Comparison of ENCODE assay signal across 30 cellular contexts in genomic region chr2:46765045-46765444, GRCh38.
"Had no signal": no experiment of that assay in that cellular context is flagged by ENCODE, and none has a peak within 500 bp of the region (broad histone marks: within the 10 kb centered on the region; RNA-seq: fewer than 3 reads in every experiment).

No MANE protein-coding gene starts in this region.

- H3K4me3 Mint-ChIP-seq: immature natural killer cell; naive thymus-derived CD8-positive, alpha-beta T cell; nephron; neural crest cell; stimulated activated effector memory CD8-positive, alpha-beta T cell treated with anti-CD3 and anti-CD28 coated beads, Interleukin-12 subunit alpha, Interleukin-12 subunit beta, amount 100 ng/mL, for 72 hours; stimulated activated naive CD8-positive, alpha-beta T cell treated with anti-CD3 and anti-CD28 coated beads, Interleukin-15, Interleukin-2, amounts not matched to agents 100 ng/mL and 50 ng/mL, for 24 hours had no signal

- H3K4me1 ChIP-seq: left lung, lower lobe of right lung, right atrium auricular region, suprapubic skin, tibial artery, upper lobe of right lung had no signal

- ATAC-seq: left colon; left lung; lower lobe of right lung; naive thymus-derived CD8-positive, alpha-beta T cell; sciatic nerve; stimulated activated effector memory CD8-positive, alpha-beta T cell treated with anti-CD3 and anti-CD28 coated beads, Interleukin-12 subunit alpha, Interleukin-12 subunit beta, amount 100 ng/mL, for 72 hours; upper lobe of right lung had no signal

- H3K9me3 ChIP-seq: left lung, lower lobe of right lung, right atrium auricular region, suprapubic skin, thoracic aorta, tibial artery, upper lobe of right lung had no signal

- H2AFZ ChIP-seq: parathyroid adenoma had no signal

- H3K27me3 ChIP-seq: left lung, right atrium auricular region, suprapubic skin, tibial artery, upper lobe of right lung had no signal

- H3K36me3 ChIP-seq: lower lobe of right lung, right atrium auricular region, suprapubic skin, thoracic aorta, upper lobe of right lung had no signal

- H3K27me3 Mint-ChIP-seq: naive thymus-derived CD8-positive, alpha-beta T cell; progenitor cell of endocrine pancreas; stimulated activated naive CD8-positive, alpha-beta T cell treated with anti-CD3 and anti-CD28 coated beads, Interleukin-15, Interleukin-2, amounts not matched to agents 100 ng/mL and 50 ng/mL, for 24 hours had no signal

- H3K27ac Mint-ChIP-seq: immature natural killer cell; nephron; progenitor cell of endocrine pancreas; stimulated activated effector memory CD8-positive, alpha-beta T cell treated with anti-CD3 and anti-CD28 coated beads, Interleukin-12 subunit alpha, Interleukin-12 subunit beta, amount 100 ng/mL, for 72 hours; stimulated activated naive CD8-positive, alpha-beta T cell treated with anti-CD3 and anti-CD28 coated beads, Interleukin-15, Interleukin-2, amounts not matched to agents 100 ng/mL and 50 ng/mL, for 24 hours had no signal

- H3K9me3 Mint-ChIP-seq: immature natural killer cell; nephron; neural crest cell; stimulated activated effector memory CD8-positive, alpha-beta T cell treated with anti-CD3 and anti-CD28 coated beads, Interleukin-12 subunit alpha, Interleukin-12 subunit beta, amount 100 ng/mL, for 72 hours; stimulated activated naive CD8-positive, alpha-beta T cell treated with anti-CD3 and anti-CD28 coated beads, Interleukin-15, Interleukin-2, amounts not matched to agents 100 ng/mL and 50 ng/mL, for 24 hours had no signal

- H3K79me2 ChIP-seq: parathyroid adenoma had no signal

- H3K4me3 ChIP-seq: left lung, lower lobe of right lung, right atrium auricular region, skin epidermis, suprapubic skin, thoracic aorta, tibial artery, upper lobe of right lung had no signal

- H3K9ac ChIP-seq: parathyroid adenoma had no signal

- DNase-seq: hypothalamus; immature natural killer cell; kidney; left colon; left lung; lower lobe of right lung; mammary epithelial cell; mesenchymal stem cell; naive thymus-derived CD8-positive, alpha-beta T cell; nucleus accumbens; stimulated activated CD4-positive, alpha-beta T cell treated with anti-CD3 and anti-CD28 coated beads, Interleukin-12 subunit alpha, Interleukin-12 subunit beta, amount 100 ng/mL, for 4 hours; stimulated activated CD4-positive, alpha-beta T cell treated with anti-CD3 and anti-CD28 coated beads, Interleukin-15, amount 100 ng/mL, for 24 hours; stimulated activated CD4-positive, alpha-beta T cell treated with anti-CD3 and anti-CD28 coated beads, Interleukin-4, amount 100 ng/mL, for 24 hours; stimulated activated naive CD4-positive, alpha-beta T cell; tibial artery; trophoblast cell; upper lobe of right lung had no signal

- H3K27ac ChIP-seq: left lung, lower lobe of right lung, parathyroid adenoma, right atrium auricular region, skin epidermis, suprapubic skin, thoracic aorta, tibial artery, upper lobe of right lung had no signal

- H3K4me1 Mint-ChIP-seq: immature natural killer cell; neural crest cell; stimulated activated effector memory CD8-positive, alpha-beta T cell treated with anti-CD3 and anti-CD28 coated beads, Interleukin-12 subunit alpha, Interleukin-12 subunit beta, amount 100 ng/mL, for 72 hours had no signal

- FAIRE-seq: islet of Langerhans, kidney, urothelium cell line had no signal
